8 cellular contexts compared by ENCODE assay signal in the genomic region with DNA sequence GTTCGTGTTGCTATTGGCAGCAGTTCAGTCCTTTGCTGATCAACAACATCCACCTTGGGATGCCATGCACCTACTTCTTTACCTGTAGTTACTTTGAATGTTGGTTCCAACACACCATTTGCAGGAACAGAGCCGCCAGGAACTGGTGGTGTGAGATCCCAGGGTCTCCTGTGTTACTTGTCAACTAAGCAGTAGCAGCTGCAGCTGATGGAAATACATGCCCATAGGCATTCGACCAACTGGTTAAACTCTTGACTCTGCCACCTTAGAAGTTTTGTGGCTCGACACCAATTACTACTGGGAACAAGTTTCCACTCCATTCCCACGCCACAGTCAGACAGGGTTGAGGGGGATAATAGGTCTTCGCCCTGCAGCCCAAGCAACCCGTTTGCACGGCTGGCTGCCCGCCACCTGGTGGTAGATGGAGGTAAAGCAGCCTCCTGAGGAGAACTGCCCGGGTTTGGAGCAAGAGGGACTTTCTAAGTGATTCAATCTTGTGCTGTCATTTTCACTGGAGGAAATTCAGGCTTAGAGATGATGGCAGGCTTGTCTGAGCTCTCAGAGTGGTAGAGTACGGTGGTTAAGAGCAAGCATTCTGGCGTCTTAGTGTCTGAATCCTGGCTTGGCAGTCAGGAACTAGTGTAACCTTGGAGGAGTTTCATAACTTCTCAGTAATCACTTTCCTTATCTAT.
DNase-seq lines count a peak whose midpoint lies in the region; ATAC-seq, FAIRE-seq and TF ChIP-seq lines count a peak whose summit lies in the region.

No MANE protein-coding gene starts in this region.

- H3K23ac ChIP-seq in H1 (ENCODE audit: insufficient read length) = no peak overlapping the region

- TF ChIP-seq POLR2A in H1 (IDR thresholded peaks at IDR 0.05; ENCODE audit: control extremely low read depth in 1 of 2, low read depth in 2 of 2, low read length in 2 of 2) = no peak

- H3K9me3 ChIP-seq in H1 (ENCODE audit: insufficient read depth in 2 of 2, low read depth in 1 of 2, low read length in 1 of 2) = no peaks in the 10 kb centered on the region

- H3K27ac ChIP-seq in ACC112 (ENCODE audit: low read depth, low read length) (no peak overlapping the region), H1 (ENCODE audit: low read depth, low read length) (no peak overlapping the region)

- peaks cover 10% of the 10 kb centered on the region for H3K27me3 ChIP-seq in ACC112 (ENCODE audit: insufficient read depth, low read length)
- peaks cover 0 to 7% (median 2%) of the 10 kb centered on the region in 4 experiments; a peak in 2 of 7 replicates for H3K27me3 ChIP-seq in H1 (replicated peaks in 1 of 4; ENCODE audit: control insufficient read depth in 3 of 4, extremely low read depth in 1 of 4, insufficient read depth in 3 of 4, low read length in 3 of 4)

- FAIRE-seq in H1 (lab: Jason Lieb, UNC) = peak; percentile 78

- H2BK120ac ChIP-seq in H1 (replicated peaks; ENCODE audit: low read depth, low read length) = peak overlapping the region; percentile 2

- H3K79me2 ChIP-seq in ACC112 (ENCODE audit: control insufficient read depth, insufficient read depth, low read length, unreplicated experiment) (no peaks in the 10 kb centered on the region), H1 (ENCODE audit: control insufficient read depth in 1 of 2, insufficient read depth in 2 of 2, low read length in 2 of 2) (no peaks in the 10 kb centered on the region)

- peak overlapping the region; percentile 95; the same call in 1 of the 2 replicates for H2BK20ac ChIP-seq in H1 (ENCODE audit: low read length)

- no peak overlapping the region for H4K5ac ChIP-seq in H1 (ENCODE audit: insufficient read length, low read depth, low read length)

- H3K9ac ChIP-seq in H1 (replicated peaks in 1 of 4; ENCODE audit: extremely low read depth in 1 of 4, low read depth in 3 of 4, low read length in 3 of 4) = no peak overlapping the region

- H2BK5ac ChIP-seq in H1 (ENCODE audit: low read depth, low read length) = peak overlapping the region; percentile 47; the same call in 1 of the 2 replicates

- H2AK5ac ChIP-seq in H1 (ENCODE audit: low read depth, low read length) = peak overlapping the region; percentile 65; the same call in 1 of the 2 replicates

- CTCF ChIA-PET in H1 (lab: Charles Lee; ENCODE audit: partially characterized antibody) = interaction anchor here (0.6 to 5.3 kb wide), 40 partner anchors 10 to 638 kb away, joined by 3 to 92 read pairs (median 4); no protein-coding TSS in a partner anchor

- H3K4me2 ChIP-seq in H1 (ENCODE audit: insufficient read depth in 1 of 2, low read depth in 2 of 2, low read length in 2 of 2) = no peak overlapping the region

- no peaks in the 10 kb centered on the region for H3K36me3 ChIP-seq in ACC112 (ENCODE audit: insufficient read depth, low read length)
- no peaks in the 10 kb centered on the region for H3K36me3 ChIP-seq in H1 (ENCODE audit: control insufficient read depth in 2 of 4, insufficient read depth in 4 of 4, low read length in 3 of 4)

- 0 out of 2 replicates have a peak overlapping the region, but pooled peaks have one; percentile 37 for H2BK15ac ChIP-seq in H1 (ENCODE audit: low read length)

- POLR2A ChIA-PET in H1 (lab: Charles Lee; ENCODE audit: partially characterized antibody) = no interaction called here

- no peak overlapping the region for H3K14ac ChIP-seq in H1 (ENCODE audit: insufficient read length)

- no peak overlapping the region for H3K56ac ChIP-seq in H1 (replicated peaks; ENCODE audit: insufficient read length, low read depth, low read length)

- H3K4me3 ChIP-seq in ACC112 (ENCODE audit: low read depth, low read length) (no peak overlapping the region), H1 (ENCODE audit: extremely low read depth in 1 of 4, insufficient read depth in 2 of 4, low read depth in 3 of 4, low read length in 4 of 4) (no peak overlapping the region)

- TF ChIP-seq CTCF in H1 (IDR thresholded peaks at IDR 0.05; ENCODE audit: control extremely low read depth in 1 of 3, insufficient read depth in 1 of 3, low read depth in 1 of 3, low read length in 3 of 3) = peak; percentile 82 to 93 (median 84)

- H2BK12ac ChIP-seq in H1 (ENCODE audit: low read depth, low read length) = peak overlapping the region; percentile 84; the same call in 1 of the 2 replicates

- no peaks in the 10 kb centered on the region for H3K79me1 ChIP-seq in H1 (ENCODE audit: low read depth, low read length)

- H3K23me2 ChIP-seq in H1 (ENCODE audit: low read depth, low read length) = no peaks in the 10 kb centered on the region

- no peak overlapping the region for H3K4ac ChIP-seq in H1 (replicated peaks; ENCODE audit: insufficient read length, low read depth, low read length)

- peak overlapping the region; percentile 4 for H2AFZ ChIP-seq in ACC112 (ENCODE audit: low read length, unreplicated experiment)
- 0 out of 2 replicates have a peak overlapping the region, but pooled peaks have one; percentile 28 for H2AFZ ChIP-seq in H1 (ENCODE audit: low read length)

- H4K91ac ChIP-seq in H1 (replicated peaks; ENCODE audit: insufficient read length, low read length) = peak overlapping the region; percentile 77

- TF ChIP-seq RAD21 in H1 (IDR thresholded peaks at IDR 0.05 in 1 of 2, conservative IDR thresholded peaks at IDR 0.05 in 1 of 2; ENCODE audit: low read depth in 2 of 2, low read length in 2 of 2) = peak; percentile 65 to 74

- 24% methylated on average over 12 of the region's 12 CpGs; no CpG with 5 or more reads in 1 of the 2 experiments for WGBS in H1 (ENCODE audit: extremely low coverage in 1 of 2, insufficient coverage in 1 of 2, insufficient read length in 1 of 2, insufficient replicate concordance in 2 of 2, low coverage in 1 of 2, low lambda C conversion rate in 2 of 2, missing lambda C conversion rate in 1 of 2), 2 experiments

- no peaks in the 10 kb centered on the region for H3K4me1 ChIP-seq in ACC112 (ENCODE audit: control insufficient read depth, insufficient read depth, low read length, unreplicated experiment)
- H3K4me1 ChIP-seq in H1 (replicated peaks in 1 of 4; ENCODE audit: control insufficient read depth in 3 of 4, insufficient read depth in 4 of 4, low read length in 3 of 4) = peaks cover 5 to 21% (median 16%) of the 10 kb centered on the region in 4 experiments

- no peaks in the 10 kb centered on the region for H4K20me1 ChIP-seq in H1 (replicated peaks in 1 of 2; ENCODE audit: control insufficient read depth in 1 of 2, insufficient read depth in 2 of 2, low read length in 2 of 2)

- H4K8ac ChIP-seq in H1 (ENCODE audit: extremely low read depth, insufficient read depth, low read length) = no peak overlapping the region

- peak overlapping the region; percentile 63; the same call in 1 of the 2 replicates for H3K18ac ChIP-seq in H1 (ENCODE audit: extremely low read depth, low read length)

- ATAC-seq in GM18499 (IDR thresholded peaks at IDR 0.05; ENCODE audit: insufficient read depth, unreplicated experiment) = peak; percentile 49
- peak; percentile 43 for ATAC-seq in HG03097 (IDR thresholded peaks at IDR 0.05; ENCODE audit: low FRiP score, unreplicated experiment)

- DNase-seq in NK-92 treated with Interleukin-12 subunit alpha and Interleukin-12 subunit beta, amount 100 ng/mL, for 24 hours (lab: John Stamatoyannopoulos, UW) = peak; percentile 52
- DNase-seq in activated CD8-positive, alpha-beta memory T cell treated with anti-CD3 and anti-CD28 coated beads, Interleukin-2, amount 50 U/mL, for 1 hour (ENCODE audit: extremely low read depth) = peak; percentile 51
- peak; percentile 38 to 98 for DNase-seq in H1 (ENCODE audit: low read depth in 1 of 2, low spot score in 2 of 2)
- peak; percentile 77 for DNase-seq in midbrain (lab: John Stamatoyannopoulos, UW)
- peak; percentile 81 for DNase-seq in stimulated activated CD8-positive, alpha-beta memory T cell treated with anti-CD3 and anti-CD28 coated beads, Interleukin-4, amount 100 ng/mL, for 24 hours (ENCODE audit: low read depth)

- TF ChIP-seq EP300 in H1 (IDR thresholded peaks at IDR 0.05; ENCODE audit: borderline replicate concordance in 1 of 2, low read depth in 2 of 2, low read length in 2 of 2) = no peak

TF ChIP-seq in H1, 55 proteins besides CTCF, POLR2A, EP300 and RAD21 (continues in another document):
- TF ChIP-seq RBBP5 (IDR thresholded peaks at IDR 0.05; ENCODE audit: borderline replicate concordance, low read depth, low read length) (no peak), TCF12 (IDR thresholded peaks at IDR 0.05; ENCODE audit: low read depth, low read length) (no peak)
- TF ChIP-seq, protein P1, sequence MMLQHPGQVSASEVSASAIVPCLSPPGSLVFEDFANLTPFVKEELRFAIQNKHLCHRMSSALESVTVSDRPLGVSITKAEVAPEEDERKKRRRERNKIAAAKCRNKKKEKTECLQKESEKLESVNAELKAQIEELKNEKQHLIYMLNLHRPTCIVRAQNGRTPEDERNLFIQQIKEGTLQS (IDR thresholded peaks at IDR 0.05; ENCODE audit: insufficient read depth, low read depth, low read length) = no peak
